ENCODE assay signal across 12 cellular contexts in the genomic region with DNA sequence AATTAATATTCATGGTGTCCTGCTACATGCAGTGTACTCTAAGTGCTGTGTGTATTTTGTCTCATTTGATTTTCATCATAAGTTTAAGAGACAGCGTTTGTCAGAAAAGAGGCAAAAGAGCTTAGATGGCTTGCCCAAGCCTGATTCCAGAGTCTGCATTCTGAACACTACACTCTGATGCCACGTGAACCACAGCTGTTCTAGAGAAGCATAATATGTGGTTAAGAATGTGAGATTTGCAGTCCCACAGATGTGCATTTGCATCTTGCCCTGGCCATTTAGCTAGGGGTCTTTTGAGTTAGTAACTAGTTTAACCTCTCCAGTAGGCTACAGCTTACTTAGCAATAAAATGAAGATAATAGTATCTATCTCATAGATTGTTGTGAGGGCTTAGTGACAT.
DNase-seq lines count a peak whose midpoint lies in the region; ATAC-seq and TF ChIP-seq lines count a peak whose summit lies in the region.
"Had no signal": no experiment of that assay in that cellular context is flagged by ENCODE, and none has a peak within 500 bp of the region (broad histone marks: within the 10 kb centered on the region; RNA-seq: fewer than 3 reads in every experiment).

No MANE protein-coding gene starts in this region.

- no peak for TF ChIP-seq CTCF in GM10266 (IDR thresholded peaks at IDR 0.05; ENCODE audit: control insufficient read depth, insufficient read depth, low read depth, missing control alignments)

- DNase-seq in EL (peak; percentile 38), astrocyte of the hippocampus (ENCODE audit: low read depth, low spot score) (peak; percentile 25), GM10266 (ENCODE audit: extremely low spot score) (no peak), globus pallidus (ENCODE audit: low spot score) (no peak), COR-L47 (lab: John Stamatoyannopoulos, UW) (no peak)
- DNase-seq: activated CD4-positive, alpha-beta memory T cell treated with anti-CD3 and anti-CD28 coated beads, Interleukin-2, amount 10 ng/mL, durations not matched to agents 7 days and 5 days; BE2C; GDM1; psoas muscle had no signal

- ATAC-seq in GM21367 (IDR thresholded peaks at IDR 0.05; ENCODE audit: unreplicated experiment) (peak; percentile 60), HG03108 (IDR thresholded peaks at IDR 0.05; ENCODE audit: unreplicated experiment) (peak; percentile 54), HG03095 (IDR thresholded peaks at IDR 0.05; ENCODE audit: unreplicated experiment) (no peak)
- ATAC-seq: psoas muscle had no signal

Comparison
In these comparisons a context has a peak if more than half of its experiments do, and no peak if none do; other contexts are left out.
1. DNase-seq: peak in EL (single experiment) and astrocyte of the hippocampus (single experiment); none in GM10266 (single experiment), globus pallidus (single experiment) and COR-L47 (single experiment).